Comparison of ENCODE assay signal across 8 cellular contexts in genomic region chr16:17469011-17469741, GRCh38. TPM values are rescaled to one million over a fixed set of nuclear protein-coding genes. Genes with fewer than 3 reads are reported as not detected.
A peak's percentile ranks its signal among the peaks of the same experiment; 100 is the strongest.
DNase-seq lines count a peak whose midpoint lies in the region; ATAC-seq and TF ChIP-seq lines count a peak whose summit lies in the region.

No MANE protein-coding gene starts in this region.

- no peaks in the 10 kb centered on the region for H3K36me3 ChIP-seq in CD8-positive, alpha-beta T cell (ENCODE audit: insufficient read depth, low read length)
- H3K36me3 ChIP-seq in MG63 (peaks cover 18% of the 10 kb centered on the region), neuronal stem cell (replicated peaks in 1 of 2; ENCODE audit: control insufficient read depth in 2 of 2, insufficient read depth in 2 of 2, low read length in 2 of 2) (no peaks in the 10 kb centered on the region), PC-3 (ENCODE audit: low read depth, low read length) (no peaks in the 10 kb centered on the region; the same call in 1 of the 2 replicates)

- no peak overlapping the region for H4K8ac ChIP-seq in neuronal stem cell (ENCODE audit: low read depth, low read length)

- H4K91ac ChIP-seq in neuronal stem cell (ENCODE audit: low read depth, low read length, poor library complexity), result no peak overlapping the region

- H2BK5ac ChIP-seq in neuronal stem cell (ENCODE audit: low read length), result no peak overlapping the region

- H3K27ac Mint-ChIP-seq in CD8-positive, alpha-beta T cell, result peak overlapping the region; percentile 92

- H2AFZ ChIP-seq in neuronal stem cell (ENCODE audit: low read length) (peak overlapping the region; percentile 91), PC-3 (ENCODE audit: low read length) (no peak overlapping the region)

- intact Hi-C loops in CD8-positive, alpha-beta T cell (cut with DNase I, micrococcal nuclease), result loop anchor here (2.0 to 10.0 kb wide), 6 partner anchors 52 to 1596 kb away; partner anchors contain the start of gene COQ7 (in 1 of the 2)
- intact Hi-C loops in PC-3 (cut with micrococcal nuclease), result no loop called here

- H4K20me1 ChIP-seq in PC-3 (ENCODE audit: low read length), result no peaks in the 10 kb centered on the region

- POLR2A ChIA-PET in CD8-positive, alpha-beta T cell (lab: Charles Lee), result interaction anchor here (0.6 to 1.2 kb wide), 3 partner anchors 100 to 125 kb away, joined by 3 read pairs; no protein-coding TSS in a partner anchor
- POLR2A ChIA-PET in PC-3 (lab: Charles Lee; ENCODE audit: unreplicated experiment), result no interaction called here

- no peak overlapping the region for H3K14ac ChIP-seq in neuronal stem cell (ENCODE audit: low read length)

- peak overlapping the region; percentile 49 for H3K18ac ChIP-seq in neuronal stem cell (ENCODE audit: low read length)

- no peak for ATAC-seq in CD8-positive, alpha-beta T cell
- ATAC-seq in PC-3, result no peak
- no peak for ATAC-seq in GM18498 (IDR thresholded peaks at IDR 0.05; ENCODE audit: unreplicated experiment)

- H3F3A ChIP-seq in PC-3 (ENCODE audit: low read length, unreplicated experiment), result no peaks in the 10 kb centered on the region

- CTCF ChIA-PET in CD8-positive, alpha-beta T cell (lab: Charles Lee), result interaction anchor here (0.8 to 2.2 kb wide), 10 partner anchors 20 to 275 kb away, joined by 3 to 14 read pairs (median 4); no protein-coding TSS in a partner anchor
- CTCF ChIA-PET in PC-3 (lab: Charles Lee), result no interaction called here

- BruUV-seq in PC-3 (replicated peaks; lab: Mats Ljungman, UMichigan), result no TSS peak

- no peaks in the 10 kb centered on the region for H3K79me2 ChIP-seq in PC-3 (ENCODE audit: low read length)

- H3K9me3 Mint-ChIP-seq in CD8-positive, alpha-beta T cell, result no peaks in the 10 kb centered on the region

- H3K4me2 ChIP-seq in neuronal stem cell (ENCODE audit: insufficient read depth, low read length, poor library complexity, severe bottlenecking), result peak overlapping the region; percentile 71
- no peak overlapping the region for H3K4me2 ChIP-seq in PC-3 (ENCODE audit: low read length)

- no peak overlapping the region for H2AK5ac ChIP-seq in neuronal stem cell (ENCODE audit: low read depth, low read length)

- peak overlapping the region; percentile 61 for H3K9ac ChIP-seq in neuronal stem cell (ENCODE audit: low read depth, low read length, poor library complexity)
- H3K9ac ChIP-seq in PC-3 (ENCODE audit: low read length), result no peak overlapping the region

- H3K4me3 Mint-ChIP-seq in CD8-positive, alpha-beta T cell, result peak overlapping the region; percentile 93

- no peak overlapping the region for H3K23ac ChIP-seq in neuronal stem cell (ENCODE audit: low read depth, low read length, poor library complexity)

- H3K27me3 ChIP-seq in CD8-positive, alpha-beta T cell (ENCODE audit: insufficient read depth, low read length), result no peaks in the 10 kb centered on the region
- H3K27me3 ChIP-seq in MG63 (no peaks in the 10 kb centered on the region; the same call in 1 of the 2 replicates), neuronal stem cell (ENCODE audit: control insufficient read depth in 3 of 3, insufficient read depth in 3 of 3, low read depth in 1 of 3, low read length in 3 of 3) (peaks cover 0 to 26% (median 12%) of the 10 kb centered on the region in 3 experiments), PC-3 (ENCODE audit: low read length) (peaks cover 15% of the 10 kb centered on the region)

- H3K79me1 ChIP-seq in neuronal stem cell (ENCODE audit: low read depth, low read length), result peaks cover 3% of the 10 kb centered on the region

- H3K27ac ChIP-seq in CD8-positive, alpha-beta T cell (ENCODE audit: low read depth, low read length), result peak overlapping the region; percentile 36
- no peak overlapping the region for H3K27ac ChIP-seq in neuronal stem cell (replicated peaks; ENCODE audit: low read length)
- H3K27ac ChIP-seq in PC-3 (ENCODE audit: low read length), result no peak overlapping the region

- no peak overlapping the region for H3K4ac ChIP-seq in neuronal stem cell (ENCODE audit: low read length)

- H3K4me3 ChIP-seq in CD8-positive, alpha-beta T cell (ENCODE audit: low read depth, low read length), result peak overlapping the region; percentile 70
- H3K4me3 ChIP-seq in MG63 (peak overlapping the region; percentile 63), neuronal stem cell (ENCODE audit: low read length in 2 of 2) (peak overlapping the region; percentile 54 to 91), PC-3 (ENCODE audit: low read length) (no peak overlapping the region)

- H2BK12ac ChIP-seq in neuronal stem cell (ENCODE audit: low read length), result peak overlapping the region; percentile 11

- peak in 1 of 7 experiments; percentile 16 for DNase-seq in CD8-positive, alpha-beta T cell
- DNase-seq in MG63 (no peak), epidermal melanocyte (ENCODE audit: insufficient read length, low spot score) (peak; percentile 40), neuronal stem cell (ENCODE audit: low spot score) (no peak), PC-3 (no peak), occipital lobe (lab: John Stamatoyannopoulos, UW) (no peak)
- DNase-seq in stimulated activated CD4-positive, alpha-beta T cell treated with anti-CD3 and anti-CD28 coated beads, Interleukin-12 subunit alpha, Interleukin-12 subunit beta, amount 100 ng/mL, for 4 hours, result no peak

- H3K27me3 Mint-ChIP-seq in CD8-positive, alpha-beta T cell (ENCODE audit: low read depth), result no peaks in the 10 kb centered on the region

- no peaks in the 10 kb centered on the region for H3K9me3 ChIP-seq in CD8-positive, alpha-beta T cell (ENCODE audit: low read length)
- H3K9me3 ChIP-seq in MG63, result no peaks in the 10 kb centered on the region
- H3K9me3 ChIP-seq in neuronal stem cell (replicated peaks in 1 of 2; ENCODE audit: control insufficient read depth in 2 of 2, insufficient read depth in 1 of 2, low read depth in 1 of 2, low read length in 2 of 2), result no peaks in the 10 kb centered on the region
- H3K9me3 ChIP-seq in PC-3 (ENCODE audit: low read length), result no peaks in the 10 kb centered on the region

- peaks cover 11% of the 10 kb centered on the region for H3K36me3 Mint-ChIP-seq in CD8-positive, alpha-beta T cell

- H3K4me1 Mint-ChIP-seq in CD8-positive, alpha-beta T cell (ENCODE audit: low read depth), result peaks cover 43% of the 10 kb centered on the region

- H2BK120ac ChIP-seq in neuronal stem cell (ENCODE audit: low read depth, low read length), result no peak overlapping the region

- WGBS in neuronal stem cell (ENCODE audit: extremely low coverage in 2 of 2, insufficient read length in 2 of 2, insufficient replicate concordance in 1 of 2), 2 donors, result no CpG with 5 or more reads among the region's 18 CpGs

- no peak overlapping the region for H2BK15ac ChIP-seq in neuronal stem cell (ENCODE audit: low read length)

- TF ChIP-seq CTCF in CD8-positive, alpha-beta T cell (IDR thresholded peaks at IDR 0.05), result no peak
- TF ChIP-seq CTCF in PC-3 (conservative IDR thresholded peaks at IDR 0.05; ENCODE audit: low read depth, low read length), result no peak

- H3K9me2 ChIP-seq in PC-3 (replicated peaks; ENCODE audit: low read length), result no peaks in the 10 kb centered on the region

- peaks cover 39% of the 10 kb centered on the region for H3K4me1 ChIP-seq in CD8-positive, alpha-beta T cell (ENCODE audit: insufficient read depth, low read length)
- H3K4me1 ChIP-seq in neuronal stem cell (ENCODE audit: control insufficient read depth in 2 of 2, insufficient read depth in 1 of 2, low read depth in 1 of 2, low read length in 2 of 2) (peaks cover 16 to 17% of the 10 kb centered on the region in 2 donors), PC-3 (ENCODE audit: insufficient read depth, low read length) (no peaks in the 10 kb centered on the region)

RNA-seq across cellular contexts. Expression of gene XYLT1, which starts 1.6 kb away (rescaled TPM):
- 10 to 100 TPM; 14.1 to 16.1 TPM for total RNA-seq in CD8-positive, alpha-beta T cell
- total RNA-seq in MG63 (2014; rRNA removed; shearing (Covaris generic); ENCODE audit: low replicate concordance), result 6.6 and 7.3 TPM in 2 replicates
- polyA plus RNA-seq in neuronal stem cell (2013, experiment 1 of 2), result 6.1 TPM
- 6.3 TPM for polyA plus RNA-seq in neuronal stem cell (2013, experiment 2 of 2)
- total RNA-seq in PC-3 (2014; rRNA removed) (not detected in 2 replicates), occipital lobe (29.3 TPM)
